ENCODE assay signal across 8 cellular contexts in genomic region chr1:236795757-236796719, GRCh38.
A peak's percentile ranks its signal among the peaks of the same experiment; 100 is the strongest.
DNase-seq lines count a peak whose midpoint lies in the region; ATAC-seq and TF ChIP-seq lines count a peak whose summit lies in the region.

No MANE protein-coding gene starts in this region.

- peak overlapping the region; percentile 75 for H3K27ac ChIP-seq in brain microvascular endothelial cell

- no peak for TF ChIP-seq CTCF in AG09309 (IDR thresholded peaks at IDR 0.05; ENCODE audit: control insufficient read depth, insufficient read depth, low read depth, low read length, missing control alignments)
- TF ChIP-seq CTCF in brain microvascular endothelial cell (IDR thresholded peaks at IDR 0.05; ENCODE audit: low read depth, low read length, missing control alignments) = no peak

- no peaks in the 10 kb centered on the region for H3K36me3 ChIP-seq in brain microvascular endothelial cell (replicated peaks)

- no peaks in the 10 kb centered on the region for H3K27me3 ChIP-seq in brain microvascular endothelial cell (replicated peaks)

- DNase-seq in AG09309 (ENCODE audit: low read depth) (peak; percentile 14), RKO (ENCODE audit: low spot score) (peak; percentile 76), brain microvascular endothelial cell (peak; percentile 16), kidney glomerular epithelial cell (lab: John Stamatoyannopoulos, UW) (peak; percentile 39), D341Med (ENCODE audit: low spot score) (no peak)
- DNase-seq in stimulated activated CD4-positive, alpha-beta T cell treated with anti-CD3 and anti-CD28 coated beads, TNF-alpha, amount 100 ng/mL, for 24 hours (ENCODE audit: low read depth in 3 of 3) = peak; percentile 46 to 72 (median 52)

- peak overlapping the region; percentile 87 for H3K4me3 ChIP-seq in AG09309 (ENCODE audit: control insufficient read depth, low read depth, low read length)
- H3K4me3 ChIP-seq in brain microvascular endothelial cell (ENCODE audit: low read depth, low read length) = peak overlapping the region; percentile 94

- in situ Hi-C loops in brain microvascular endothelial cell (cut with HindIII; ENCODE audit: low pct_ligation_motif_present, low sequenced_read_pairs) = no loop called here

- ATAC-seq in GM18868 (IDR thresholded peaks at IDR 0.05; ENCODE audit: unreplicated experiment) = peak; percentile 33
- ATAC-seq in HG03097 (IDR thresholded peaks at IDR 0.05; ENCODE audit: low FRiP score, unreplicated experiment) = peak; percentile 27
